1 cellular context compared by ENCODE assay signal in the genomic region with DNA sequence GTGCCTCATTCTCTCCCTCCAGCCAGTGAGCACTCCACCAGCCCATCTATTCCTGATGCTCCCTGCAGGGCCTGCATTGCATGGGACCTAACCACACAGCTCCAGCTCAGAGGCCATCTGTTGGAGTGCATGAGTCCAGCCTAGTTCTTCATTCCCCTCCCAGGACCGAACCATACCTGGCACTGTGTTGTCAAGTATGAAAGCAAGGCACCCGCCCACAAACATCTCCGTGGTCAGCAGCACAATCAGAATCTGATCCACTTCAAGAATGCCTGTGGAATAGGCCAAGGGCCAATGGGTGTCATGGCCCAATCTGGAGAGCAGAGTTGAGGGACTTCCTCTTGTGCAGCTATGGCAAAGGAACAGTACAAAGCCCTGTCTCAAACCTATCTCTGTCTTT.
TF ChIP-seq lines count a peak whose summit lies in the region.

No MANE protein-coding gene starts in this region.

TF ChIP-seq in WTC11, 78 proteins besides CTCF, POLR2A, EP300 and RAD21:
- TF ChIP-seq, protein P1, sequence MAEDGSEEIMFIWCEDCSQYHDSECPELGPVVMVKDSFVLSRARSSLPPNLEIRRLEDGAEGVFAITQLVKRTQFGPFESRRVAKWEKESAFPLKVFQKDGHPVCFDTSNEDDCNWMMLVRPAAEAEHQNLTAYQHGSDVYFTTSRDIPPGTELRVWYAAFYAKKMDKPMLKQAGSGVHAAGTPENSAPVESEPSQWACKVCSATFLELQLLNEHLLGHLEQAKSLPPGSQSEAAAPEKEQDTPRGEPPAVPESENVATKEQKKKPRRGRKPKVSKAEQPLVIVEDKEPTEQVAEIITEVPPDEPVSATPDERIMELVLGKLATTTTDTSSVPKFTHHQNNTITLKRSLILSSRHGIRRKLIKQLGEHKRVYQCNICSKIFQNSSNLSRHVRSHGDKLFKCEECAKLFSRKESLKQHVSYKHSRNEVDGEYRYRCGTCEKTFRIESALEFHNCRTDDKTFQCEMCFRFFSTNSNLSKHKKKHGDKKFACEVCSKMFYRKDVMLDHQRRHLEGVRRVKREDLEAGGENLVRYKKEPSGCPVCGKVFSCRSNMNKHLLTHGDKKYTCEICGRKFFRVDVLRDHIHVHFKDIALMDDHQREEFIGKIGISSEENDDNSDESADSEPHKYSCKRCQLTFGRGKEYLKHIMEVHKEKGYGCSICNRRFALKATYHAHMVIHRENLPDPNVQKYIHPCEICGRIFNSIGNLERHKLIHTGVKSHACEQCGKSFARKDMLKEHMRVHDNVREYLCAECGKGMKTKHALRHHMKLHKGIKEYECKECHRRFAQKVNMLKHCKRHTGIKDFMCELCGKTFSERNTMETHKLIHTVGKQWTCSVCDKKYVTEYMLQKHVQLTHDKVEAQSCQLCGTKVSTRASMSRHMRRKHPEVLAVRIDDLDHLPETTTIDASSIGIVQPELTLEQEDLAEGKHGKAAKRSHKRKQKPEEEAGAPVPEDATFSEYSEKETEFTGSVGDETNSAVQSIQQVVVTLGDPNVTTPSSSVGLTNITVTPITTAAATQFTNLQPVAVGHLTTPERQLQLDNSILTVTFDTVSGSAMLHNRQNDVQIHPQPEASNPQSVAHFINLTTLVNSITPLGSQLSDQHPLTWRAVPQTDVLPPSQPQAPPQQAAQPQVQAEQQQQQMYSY (CRISPR knock-in tag; IDR thresholded peaks at IDR 0.05) = no peak
- TF ChIP-seq SP1 (CRISPR knock-in tag; conservative IDR thresholded peaks at IDR 0.05) = no peak
- no peak for TF ChIP-seq HMGA2 (CRISPR knock-in tag; IDR thresholded peaks at IDR 0.05)
- no peak for TF ChIP-seq NFYB (CRISPR knock-in tag; conservative IDR thresholded peaks at IDR 0.05; ENCODE audit: low read depth)
- TF ChIP-seq, protein P2, sequence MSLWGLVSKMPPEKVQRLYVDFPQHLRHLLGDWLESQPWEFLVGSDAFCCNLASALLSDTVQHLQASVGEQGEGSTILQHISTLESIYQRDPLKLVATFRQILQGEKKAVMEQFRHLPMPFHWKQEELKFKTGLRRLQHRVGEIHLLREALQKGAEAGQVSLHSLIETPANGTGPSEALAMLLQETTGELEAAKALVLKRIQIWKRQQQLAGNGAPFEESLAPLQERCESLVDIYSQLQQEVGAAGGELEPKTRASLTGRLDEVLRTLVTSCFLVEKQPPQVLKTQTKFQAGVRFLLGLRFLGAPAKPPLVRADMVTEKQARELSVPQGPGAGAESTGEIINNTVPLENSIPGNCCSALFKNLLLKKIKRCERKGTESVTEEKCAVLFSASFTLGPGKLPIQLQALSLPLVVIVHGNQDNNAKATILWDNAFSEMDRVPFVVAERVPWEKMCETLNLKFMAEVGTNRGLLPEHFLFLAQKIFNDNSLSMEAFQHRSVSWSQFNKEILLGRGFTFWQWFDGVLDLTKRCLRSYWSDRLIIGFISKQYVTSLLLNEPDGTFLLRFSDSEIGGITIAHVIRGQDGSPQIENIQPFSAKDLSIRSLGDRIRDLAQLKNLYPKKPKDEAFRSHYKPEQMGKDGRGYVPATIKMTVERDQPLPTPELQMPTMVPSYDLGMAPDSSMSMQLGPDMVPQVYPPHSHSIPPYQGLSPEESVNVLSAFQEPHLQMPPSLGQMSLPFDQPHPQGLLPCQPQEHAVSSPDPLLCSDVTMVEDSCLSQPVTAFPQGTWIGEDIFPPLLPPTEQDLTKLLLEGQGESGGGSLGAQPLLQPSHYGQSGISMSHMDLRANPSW (CRISPR knock-in tag; conservative IDR thresholded peaks at IDR 0.05; ENCODE audit: low read depth) = no peak
- TF ChIP-seq, protein P3, sequence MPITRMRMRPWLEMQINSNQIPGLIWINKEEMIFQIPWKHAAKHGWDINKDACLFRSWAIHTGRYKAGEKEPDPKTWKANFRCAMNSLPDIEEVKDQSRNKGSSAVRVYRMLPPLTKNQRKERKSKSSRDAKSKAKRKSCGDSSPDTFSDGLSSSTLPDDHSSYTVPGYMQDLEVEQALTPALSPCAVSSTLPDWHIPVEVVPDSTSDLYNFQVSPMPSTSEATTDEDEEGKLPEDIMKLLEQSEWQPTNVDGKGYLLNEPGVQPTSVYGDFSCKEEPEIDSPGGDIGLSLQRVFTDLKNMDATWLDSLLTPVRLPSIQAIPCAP (CRISPR knock-in tag; IDR thresholded peaks at IDR 0.05) = no peak
- TF ChIP-seq ATF1 (CRISPR knock-in tag; IDR thresholded peaks at IDR 0.05) = no peak
- TF ChIP-seq, protein P4, sequence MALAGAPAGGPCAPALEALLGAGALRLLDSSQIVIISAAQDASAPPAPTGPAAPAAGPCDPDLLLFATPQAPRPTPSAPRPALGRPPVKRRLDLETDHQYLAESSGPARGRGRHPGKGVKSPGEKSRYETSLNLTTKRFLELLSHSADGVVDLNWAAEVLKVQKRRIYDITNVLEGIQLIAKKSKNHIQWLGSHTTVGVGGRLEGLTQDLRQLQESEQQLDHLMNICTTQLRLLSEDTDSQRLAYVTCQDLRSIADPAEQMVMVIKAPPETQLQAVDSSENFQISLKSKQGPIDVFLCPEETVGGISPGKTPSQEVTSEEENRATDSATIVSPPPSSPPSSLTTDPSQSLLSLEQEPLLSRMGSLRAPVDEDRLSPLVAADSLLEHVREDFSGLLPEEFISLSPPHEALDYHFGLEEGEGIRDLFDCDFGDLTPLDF (CRISPR knock-in tag; IDR thresholded peaks at IDR 0.05) = no peak
- TF ChIP-seq, protein P5, sequence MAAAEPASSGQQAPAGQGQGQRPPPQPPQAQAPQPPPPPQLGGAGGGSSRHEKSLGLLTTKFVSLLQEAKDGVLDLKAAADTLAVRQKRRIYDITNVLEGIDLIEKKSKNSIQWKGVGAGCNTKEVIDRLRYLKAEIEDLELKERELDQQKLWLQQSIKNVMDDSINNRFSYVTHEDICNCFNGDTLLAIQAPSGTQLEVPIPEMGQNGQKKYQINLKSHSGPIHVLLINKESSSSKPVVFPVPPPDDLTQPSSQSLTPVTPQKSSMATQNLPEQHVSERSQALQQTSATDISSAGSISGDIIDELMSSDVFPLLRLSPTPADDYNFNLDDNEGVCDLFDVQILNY (CRISPR knock-in tag; IDR thresholded peaks at IDR 0.05) = no peak
- no peak for TF ChIP-seq ZNF317 (CRISPR knock-in tag; IDR thresholded peaks at IDR 0.05; ENCODE audit: borderline replicate concordance, low read depth)
- TF ChIP-seq ZBTB21 (CRISPR knock-in tag; IDR thresholded peaks at IDR 0.05; ENCODE audit: borderline replicate concordance) = no peak
- no peak for TF ChIP-seq ZNF423 (CRISPR knock-in tag; IDR thresholded peaks at IDR 0.05)
